1 cellular context compared by ENCODE assay signal in the genomic region with DNA sequence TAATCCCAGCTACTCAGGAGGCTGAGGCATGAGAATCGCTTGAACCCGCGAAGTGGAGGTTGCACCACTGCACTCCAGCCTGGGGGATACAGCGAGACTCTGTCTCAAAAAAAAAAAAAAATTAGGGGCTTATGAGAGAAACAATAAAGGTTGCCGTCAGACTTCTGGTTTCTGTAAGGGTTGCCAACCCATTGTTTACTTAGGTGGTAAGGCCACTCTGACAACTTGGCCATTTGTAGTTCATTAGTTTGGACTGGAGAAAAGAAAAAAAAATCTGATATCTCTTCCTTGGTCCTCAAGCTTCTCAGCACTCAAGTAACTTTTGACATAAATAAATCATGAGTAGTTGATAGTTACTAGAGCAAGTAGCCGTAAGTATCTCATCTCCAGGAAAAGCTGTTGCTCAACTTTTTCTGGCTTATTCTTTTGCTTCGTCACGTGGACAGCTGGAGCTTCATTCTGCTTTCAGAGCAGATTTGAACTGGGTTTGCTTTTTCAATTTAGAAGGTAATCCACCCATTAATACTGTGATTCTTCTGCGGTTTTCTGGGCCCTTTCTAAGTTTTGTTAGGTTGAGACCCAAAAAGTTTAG.
TF ChIP-seq lines count a peak whose summit lies in the region.

No MANE protein-coding gene starts in this region.

TF ChIP-seq in SK-N-SH treated with all-trans-retinoic acid at 6 μM for 48 hours, 23 proteins besides CTCF, POLR2A, EP300 and RAD21:
- no peak for TF ChIP-seq ZNF8 (CRISPR knock-in tag; IDR thresholded peaks at IDR 0.05)
- TF ChIP-seq, protein P1, sequence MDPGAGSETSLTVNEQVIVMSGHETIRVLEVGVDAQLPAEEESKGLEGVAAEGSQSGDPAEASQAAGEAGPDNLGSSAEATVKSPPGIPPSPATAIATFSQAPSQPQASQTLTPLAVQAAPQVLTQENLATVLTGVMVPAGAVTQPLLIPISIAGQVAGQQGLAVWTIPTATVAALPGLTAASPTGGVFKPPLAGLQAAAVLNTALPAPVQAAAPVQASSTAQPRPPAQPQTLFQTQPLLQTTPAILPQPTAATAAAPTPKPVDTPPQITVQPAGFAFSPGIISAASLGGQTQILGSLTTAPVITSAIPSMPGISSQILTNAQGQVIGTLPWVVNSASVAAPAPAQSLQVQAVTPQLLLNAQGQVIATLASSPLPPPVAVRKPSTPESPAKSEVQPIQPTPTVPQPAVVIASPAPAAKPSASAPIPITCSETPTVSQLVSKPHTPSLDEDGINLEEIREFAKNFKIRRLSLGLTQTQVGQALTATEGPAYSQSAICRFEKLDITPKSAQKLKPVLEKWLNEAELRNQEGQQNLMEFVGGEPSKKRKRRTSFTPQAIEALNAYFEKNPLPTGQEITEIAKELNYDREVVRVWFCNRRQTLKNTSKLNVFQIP (CRISPR knock-in tag; IDR thresholded peaks at IDR 0.05; ENCODE audit: borderline replicate concordance, low read depth) = no peak
- TF ChIP-seq TCF4 (CRISPR knock-in tag; IDR thresholded peaks at IDR 0.05; ENCODE audit: borderline replicate concordance) = no peak
- no peak for TF ChIP-seq GLIS3 (CRISPR knock-in tag; IDR thresholded peaks at IDR 0.05)
- no peak for TF ChIP-seq BACH2 (CRISPR knock-in tag; IDR thresholded peaks at IDR 0.05; ENCODE audit: borderline replicate concordance)
- TF ChIP-seq, protein P2, sequence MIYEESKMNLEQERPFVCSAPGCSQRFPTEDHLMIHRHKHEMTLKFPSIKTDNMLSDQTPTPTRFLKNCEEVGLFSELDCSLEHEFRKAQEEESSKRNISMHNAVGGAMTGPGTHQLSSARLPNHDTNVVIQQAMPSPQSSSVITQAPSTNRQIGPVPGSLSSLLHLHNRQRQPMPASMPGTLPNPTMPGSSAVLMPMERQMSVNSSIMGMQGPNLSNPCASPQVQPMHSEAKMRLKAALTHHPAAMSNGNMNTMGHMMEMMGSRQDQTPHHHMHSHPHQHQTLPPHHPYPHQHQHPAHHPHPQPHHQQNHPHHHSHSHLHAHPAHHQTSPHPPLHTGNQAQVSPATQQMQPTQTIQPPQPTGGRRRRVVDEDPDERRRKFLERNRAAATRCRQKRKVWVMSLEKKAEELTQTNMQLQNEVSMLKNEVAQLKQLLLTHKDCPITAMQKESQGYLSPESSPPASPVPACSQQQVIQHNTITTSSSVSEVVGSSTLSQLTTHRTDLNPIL (CRISPR knock-in tag; IDR thresholded peaks at IDR 0.05; ENCODE audit: low read depth) = no peak
- no peak for TF ChIP-seq OSR1 (CRISPR knock-in tag; IDR thresholded peaks at IDR 0.05)
- TF ChIP-seq, protein P3, sequence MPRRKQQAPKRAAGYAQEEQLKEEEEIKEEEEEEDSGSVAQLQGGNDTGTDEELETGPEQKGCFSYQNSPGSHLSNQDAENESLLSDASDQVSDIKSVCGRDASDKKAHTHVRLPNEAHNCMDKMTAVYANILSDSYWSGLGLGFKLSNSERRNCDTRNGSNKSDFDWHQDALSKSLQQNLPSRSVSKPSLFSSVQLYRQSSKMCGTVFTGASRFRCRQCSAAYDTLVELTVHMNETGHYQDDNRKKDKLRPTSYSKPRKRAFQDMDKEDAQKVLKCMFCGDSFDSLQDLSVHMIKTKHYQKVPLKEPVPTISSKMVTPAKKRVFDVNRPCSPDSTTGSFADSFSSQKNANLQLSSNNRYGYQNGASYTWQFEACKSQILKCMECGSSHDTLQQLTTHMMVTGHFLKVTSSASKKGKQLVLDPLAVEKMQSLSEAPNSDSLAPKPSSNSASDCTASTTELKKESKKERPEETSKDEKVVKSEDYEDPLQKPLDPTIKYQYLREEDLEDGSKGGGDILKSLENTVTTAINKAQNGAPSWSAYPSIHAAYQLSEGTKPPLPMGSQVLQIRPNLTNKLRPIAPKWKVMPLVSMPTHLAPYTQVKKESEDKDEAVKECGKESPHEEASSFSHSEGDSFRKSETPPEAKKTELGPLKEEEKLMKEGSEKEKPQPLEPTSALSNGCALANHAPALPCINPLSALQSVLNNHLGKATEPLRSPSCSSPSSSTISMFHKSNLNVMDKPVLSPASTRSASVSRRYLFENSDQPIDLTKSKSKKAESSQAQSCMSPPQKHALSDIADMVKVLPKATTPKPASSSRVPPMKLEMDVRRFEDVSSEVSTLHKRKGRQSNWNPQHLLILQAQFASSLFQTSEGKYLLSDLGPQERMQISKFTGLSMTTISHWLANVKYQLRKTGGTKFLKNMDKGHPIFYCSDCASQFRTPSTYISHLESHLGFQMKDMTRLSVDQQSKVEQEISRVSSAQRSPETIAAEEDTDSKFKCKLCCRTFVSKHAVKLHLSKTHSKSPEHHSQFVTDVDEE (CRISPR knock-in tag; IDR thresholded peaks at IDR 0.05) = no peak
- no peak for TF ChIP-seq CSDC2 (CRISPR knock-in tag; IDR thresholded peaks at IDR 0.05)
- no peak for TF ChIP-seq ZNF70 (CRISPR knock-in tag; IDR thresholded peaks at IDR 0.05)
- no peak for TF ChIP-seq ESRRG (CRISPR knock-in tag; IDR thresholded peaks at IDR 0.05)
- TF ChIP-seq PPARA (CRISPR knock-in tag; IDR thresholded peaks at IDR 0.05; ENCODE audit: borderline replicate concordance) = no peak
- no peak for TF ChIP-seq RARB (CRISPR knock-in tag; IDR thresholded peaks at IDR 0.05)
- TF ChIP-seq ZFP30 (CRISPR knock-in tag; IDR thresholded peaks at IDR 0.05) = no peak
- TF ChIP-seq, protein P4, sequence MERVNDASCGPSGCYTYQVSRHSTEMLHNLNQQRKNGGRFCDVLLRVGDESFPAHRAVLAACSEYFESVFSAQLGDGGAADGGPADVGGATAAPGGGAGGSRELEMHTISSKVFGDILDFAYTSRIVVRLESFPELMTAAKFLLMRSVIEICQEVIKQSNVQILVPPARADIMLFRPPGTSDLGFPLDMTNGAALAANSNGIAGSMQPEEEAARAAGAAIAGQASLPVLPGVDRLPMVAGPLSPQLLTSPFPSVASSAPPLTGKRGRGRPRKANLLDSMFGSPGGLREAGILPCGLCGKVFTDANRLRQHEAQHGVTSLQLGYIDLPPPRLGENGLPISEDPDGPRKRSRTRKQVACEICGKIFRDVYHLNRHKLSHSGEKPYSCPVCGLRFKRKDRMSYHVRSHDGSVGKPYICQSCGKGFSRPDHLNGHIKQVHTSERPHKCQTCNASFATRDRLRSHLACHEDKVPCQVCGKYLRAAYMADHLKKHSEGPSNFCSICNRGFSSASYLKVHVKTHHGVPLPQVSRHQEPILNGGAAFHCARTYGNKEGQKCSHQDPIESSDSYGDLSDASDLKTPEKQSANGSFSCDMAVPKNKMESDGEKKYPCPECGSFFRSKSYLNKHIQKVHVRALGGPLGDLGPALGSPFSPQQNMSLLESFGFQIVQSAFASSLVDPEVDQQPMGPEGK (CRISPR knock-in tag; IDR thresholded peaks at IDR 0.05; ENCODE audit: borderline replicate concordance) = no peak
- TF ChIP-seq ZC3H10 (CRISPR knock-in tag; IDR thresholded peaks at IDR 0.05) = no peak
- TF ChIP-seq ZFP3 (CRISPR knock-in tag; IDR thresholded peaks at IDR 0.05) = no peak
